ENCODE assay signal across 22 cellular contexts in genomic region chr9:123320814-123321213, GRCh38. TPM values are rescaled to one million over a fixed set of nuclear protein-coding genes. Genes with fewer than 3 reads are reported as not detected.
DNase-seq lines count a peak whose midpoint lies in the region; ATAC-seq and TF ChIP-seq lines count a peak whose summit lies in the region.
"Had no signal": no experiment of that assay in that cellular context is flagged by ENCODE, and none has a peak within 500 bp of the region (broad histone marks: within the 10 kb centered on the region; RNA-seq: fewer than 3 reads in every experiment).

No MANE protein-coding gene starts in this region.

- peaks cover 54% of the 10 kb centered on the region for H3K4me1 Mint-ChIP-seq in T-helper 2 cell treated with Interferon-gamma antibody and Interleukin-4, amounts not matched to agents 5 μg/mL and 100 μg/mL, for 36 hours (ENCODE audit: low read depth)
- peaks cover 44% of the 10 kb centered on the region for H3K4me1 Mint-ChIP-seq in activated CD8-positive, alpha-beta T cell treated with anti-CD3 and anti-CD28 coated beads for 36 hours (ENCODE audit: low read depth)

- H3K36me3 Mint-ChIP-seq in T-helper 2 cell treated with Interferon-gamma antibody and Interleukin-4, amounts not matched to agents 5 μg/mL and 100 μg/mL, for 36 hours (ENCODE audit: low read depth), result no peaks in the 10 kb centered on the region
- H3K36me3 Mint-ChIP-seq in activated CD8-positive, alpha-beta T cell treated with anti-CD3 and anti-CD28 coated beads for 36 hours (ENCODE audit: low read depth), result no peaks in the 10 kb centered on the region

- no peak for DNase-seq in T-helper 2 cell treated with Interferon-gamma antibody and Interleukin-4, amounts not matched to agents 5 μg/mL and 100 μg/mL, for 36 hours (ENCODE audit: low spot score)
- DNase-seq in T-helper 2 cell, result no peak
- DNase-seq in H7, result peak; percentile 65
- DNase-seq in activated CD8-positive, alpha-beta T cell treated with anti-CD3 and anti-CD28 coated beads for 36 hours, result peak; percentile 1
- no peak for DNase-seq in NCI-H446 (lab: John Stamatoyannopoulos, UW)
- DNase-seq: activated CD4-positive, alpha-beta T cell treated with anti-CD3 and anti-CD28 coated beads for 36 hours; AML-193; effector memory CD8-positive, alpha-beta T cell; gastrocnemius medialis; HCEC 1CT; NCI-H526; psoas muscle; stimulated activated CD4-positive, alpha-beta T cell treated with anti-CD3 and anti-CD28 coated beads, Interleukin-1b, Interleukin-23, amount 100 ng/mL, for 48 hours had no signal

- peak overlapping the region; percentile 94 for H3K27ac ChIP-seq in parathyroid adenoma
- H3K27ac ChIP-seq: 22Rv1, esophagus muscularis mucosa, gastrocnemius medialis, psoas muscle, thoracic aorta had no signal

- ATAC-seq in activated CD8-positive, alpha-beta T cell treated with anti-CD3 and anti-CD28 coated beads for 36 hours, result no peak
- ATAC-seq in HG03139 (IDR thresholded peaks at IDR 0.05; ENCODE audit: unreplicated experiment), result no peak
- no peak for ATAC-seq in GM21528 (IDR thresholded peaks at IDR 0.05; ENCODE audit: low FRiP score, unreplicated experiment)
- ATAC-seq: activated CD4-positive, alpha-beta T cell treated with anti-CD3 and anti-CD28 coated beads for 36 hours; effector memory CD8-positive, alpha-beta T cell; gastrocnemius medialis; psoas muscle had no signal

- no peak overlapping the region for H3K9ac ChIP-seq in parathyroid adenoma

- TF ChIP-seq CTCF in activated CD8-positive, alpha-beta T cell treated with anti-CD3 and anti-CD28 coated beads for 36 hours (IDR thresholded peaks at IDR 0.05), result no peak
- TF ChIP-seq CTCF in parathyroid adenoma (IDR thresholded peaks at IDR 0.05), result no peak

- H3K4me3 ChIP-seq in H7 (ENCODE audit: insufficient read depth, low read depth, low read length) (no peak overlapping the region), parathyroid adenoma (ENCODE audit: low read depth, low read length) (no peak overlapping the region)
- H3K4me3 ChIP-seq: esophagus muscularis mucosa, gastrocnemius medialis, psoas muscle, thoracic aorta had no signal

- H3K4me1 ChIP-seq in parathyroid adenoma, result peaks cover 20% of the 10 kb centered on the region

- no peak overlapping the region for H3K4me2 ChIP-seq in parathyroid adenoma (ENCODE audit: low read length)

- CTCF ChIA-PET in activated CD8-positive, alpha-beta T cell treated with anti-CD3 and anti-CD28 coated beads for 36 hours (lab: Charles Lee), result interaction anchor here (0.9 to 1.0 kb wide), 2 partner anchors 9 to 28 kb away, joined by 3 read pairs; no protein-coding TSS in a partner anchor

- H3K27ac Mint-ChIP-seq in T-helper 2 cell treated with Interferon-gamma antibody and Interleukin-4, amounts not matched to agents 5 μg/mL and 100 μg/mL, for 36 hours, result peak overlapping the region; percentile 37
- H3K27ac Mint-ChIP-seq in activated CD8-positive, alpha-beta T cell treated with anti-CD3 and anti-CD28 coated beads for 36 hours, result peak overlapping the region; percentile 96
- H3K27ac Mint-ChIP-seq: activated T-helper 1 cell treated with anti-CD3 and anti-CD28 coated beads, Interleukin-12 subunit alpha, Interleukin-12 subunit beta, Interleukin-2, Interleukin-4 antibody, amounts not matched to agents 30 ng/mL and 10 ng/mL and 1 ng/mL, durations not matched to agents 14 hours and 24 hours and 36 hours had no signal

- no peak overlapping the region for H2AFZ ChIP-seq in parathyroid adenoma

- no peaks in the 10 kb centered on the region for H3K79me2 ChIP-seq in parathyroid adenoma

- POLR2A ChIA-PET in activated CD8-positive, alpha-beta T cell treated with anti-CD3 and anti-CD28 coated beads for 36 hours (lab: Charles Lee), result no interaction called here

- no peaks in the 10 kb centered on the region for H3K27me3 Mint-ChIP-seq in T-helper 2 cell treated with Interferon-gamma antibody and Interleukin-4, amounts not matched to agents 5 μg/mL and 100 μg/mL, for 36 hours (ENCODE audit: low read depth)
- no peaks in the 10 kb centered on the region for H3K27me3 Mint-ChIP-seq in activated CD8-positive, alpha-beta T cell treated with anti-CD3 and anti-CD28 coated beads for 36 hours
- H3K27me3 Mint-ChIP-seq: activated CD4-positive, alpha-beta T cell treated with anti-CD3 and anti-CD28 coated beads for 36 hours had no signal

- H3K36me3 ChIP-seq in H7 (replicated peaks; ENCODE audit: control insufficient read depth, insufficient read depth, low read length) (no peaks in the 10 kb centered on the region), parathyroid adenoma (ENCODE audit: control insufficient read depth, insufficient read depth, low read length) (no peaks in the 10 kb centered on the region)
- H3K36me3 ChIP-seq: esophagus muscularis mucosa, gastrocnemius medialis, thoracic aorta had no signal

- no peaks in the 10 kb centered on the region for H3K9me3 ChIP-seq in parathyroid adenoma (ENCODE audit: control insufficient read depth, low read length)
- H3K9me3 ChIP-seq: esophagus muscularis mucosa, gastrocnemius medialis, psoas muscle, thoracic aorta had no signal

- no peak overlapping the region for H3K4me3 Mint-ChIP-seq in T-helper 2 cell treated with Interferon-gamma antibody and Interleukin-4, amounts not matched to agents 5 μg/mL and 100 μg/mL, for 36 hours
- H3K4me3 Mint-ChIP-seq in activated CD8-positive, alpha-beta T cell treated with anti-CD3 and anti-CD28 coated beads for 36 hours, result no peak overlapping the region
- H3K4me3 Mint-ChIP-seq: activated CD4-positive, alpha-beta T cell treated with anti-CD3 and anti-CD28 coated beads for 36 hours; activated T-helper 1 cell treated with anti-CD3 and anti-CD28 coated beads, Interleukin-12 subunit alpha, Interleukin-12 subunit beta, Interleukin-2, Interleukin-4 antibody, amounts not matched to agents 30 ng/mL and 10 ng/mL and 1 ng/mL, durations not matched to agents 14 hours and 24 hours and 36 hours; effector memory CD8-positive, alpha-beta T cell; neural crest cell had no signal

- H3K27me3 ChIP-seq in H7 (ENCODE audit: control insufficient read depth, insufficient read depth, low read length), result no peaks in the 10 kb centered on the region
- no peaks in the 10 kb centered on the region for H3K27me3 ChIP-seq in parathyroid adenoma (ENCODE audit: control insufficient read depth, insufficient read depth, low read length)
- H3K27me3 ChIP-seq: esophagus muscularis mucosa, gastrocnemius medialis had no signal

- intact Hi-C loops in activated CD8-positive, alpha-beta T cell treated with anti-CD3 and anti-CD28 coated beads for 36 hours (cut with micrococcal nuclease), result no loop called here

- H3K9me3 Mint-ChIP-seq in T-helper 2 cell treated with Interferon-gamma antibody and Interleukin-4, amounts not matched to agents 5 μg/mL and 100 μg/mL, for 36 hours, result no peaks in the 10 kb centered on the region
- H3K9me3 Mint-ChIP-seq in activated CD8-positive, alpha-beta T cell treated with anti-CD3 and anti-CD28 coated beads for 36 hours, result no peaks in the 10 kb centered on the region
- H3K9me3 Mint-ChIP-seq: activated T-helper 1 cell treated with anti-CD3 and anti-CD28 coated beads, Interleukin-12 subunit alpha, Interleukin-12 subunit beta, Interleukin-2, Interleukin-4 antibody, amounts not matched to agents 30 ng/mL and 10 ng/mL and 1 ng/mL, durations not matched to agents 14 hours and 24 hours and 36 hours; effector memory CD8-positive, alpha-beta T cell; neural crest cell had no signal

RNA-seq across cellular contexts. Expression of gene CRB2, which starts 35.2 kb away (rescaled TPM):
- total RNA-seq in H7 (2014; rRNA removed; shearing (Covaris generic)), result 1.6 and 1.7 TPM in 2 replicates
- total RNA-seq in activated CD8-positive, alpha-beta T cell treated with anti-CD3 and anti-CD28 coated beads for 36 hours, result under 1 TPM in 1 of 2 experiments, not detected in 1; 0.09 TPM
- total RNA-seq: activated CD4-positive, alpha-beta T cell treated with anti-CD3 and anti-CD28 coated beads for 36 hours; activated T-helper 1 cell treated with anti-CD3 and anti-CD28 coated beads, Interleukin-12 subunit alpha, Interleukin-12 subunit beta, Interleukin-2, Interleukin-4 antibody, amounts not matched to agents 30 ng/mL and 10 ng/mL and 1 ng/mL, durations not matched to agents 14 hours and 24 hours and 36 hours; gastrocnemius medialis; mononuclear cell; thoracic aorta had no signal

RNA-seq across cellular contexts. Expression of gene STRBP, which starts 52.4 kb away (rescaled TPM):
- 35.0 and 49.9 TPM in 2 replicates for total RNA-seq in H7 (2014; rRNA removed; shearing (Covaris generic))
- 10 to 100 TPM; 40.7 to 43.2 TPM for total RNA-seq in activated CD8-positive, alpha-beta T cell treated with anti-CD3 and anti-CD28 coated beads for 36 hours

Comparison
In these comparisons a context has a peak if more than half of its experiments do, and no peak if none do; other contexts are left out.
1. DNase-seq: peak in H7 (single experiment) and activated CD8-positive, alpha-beta T cell treated with anti-CD3 and anti-CD28 coated beads for 36 hours (single experiment); none in T-helper 2 cell treated with Interferon-gamma antibody and Interleukin-4, amounts not matched to agents 5 μg/mL and 100 μg/mL, for 36 hours (single experiment), T-helper 2 cell (0 of 5) and NCI-H446 (0 of 2).